8 cellular contexts compared by ENCODE assay signal in the genomic region with DNA sequence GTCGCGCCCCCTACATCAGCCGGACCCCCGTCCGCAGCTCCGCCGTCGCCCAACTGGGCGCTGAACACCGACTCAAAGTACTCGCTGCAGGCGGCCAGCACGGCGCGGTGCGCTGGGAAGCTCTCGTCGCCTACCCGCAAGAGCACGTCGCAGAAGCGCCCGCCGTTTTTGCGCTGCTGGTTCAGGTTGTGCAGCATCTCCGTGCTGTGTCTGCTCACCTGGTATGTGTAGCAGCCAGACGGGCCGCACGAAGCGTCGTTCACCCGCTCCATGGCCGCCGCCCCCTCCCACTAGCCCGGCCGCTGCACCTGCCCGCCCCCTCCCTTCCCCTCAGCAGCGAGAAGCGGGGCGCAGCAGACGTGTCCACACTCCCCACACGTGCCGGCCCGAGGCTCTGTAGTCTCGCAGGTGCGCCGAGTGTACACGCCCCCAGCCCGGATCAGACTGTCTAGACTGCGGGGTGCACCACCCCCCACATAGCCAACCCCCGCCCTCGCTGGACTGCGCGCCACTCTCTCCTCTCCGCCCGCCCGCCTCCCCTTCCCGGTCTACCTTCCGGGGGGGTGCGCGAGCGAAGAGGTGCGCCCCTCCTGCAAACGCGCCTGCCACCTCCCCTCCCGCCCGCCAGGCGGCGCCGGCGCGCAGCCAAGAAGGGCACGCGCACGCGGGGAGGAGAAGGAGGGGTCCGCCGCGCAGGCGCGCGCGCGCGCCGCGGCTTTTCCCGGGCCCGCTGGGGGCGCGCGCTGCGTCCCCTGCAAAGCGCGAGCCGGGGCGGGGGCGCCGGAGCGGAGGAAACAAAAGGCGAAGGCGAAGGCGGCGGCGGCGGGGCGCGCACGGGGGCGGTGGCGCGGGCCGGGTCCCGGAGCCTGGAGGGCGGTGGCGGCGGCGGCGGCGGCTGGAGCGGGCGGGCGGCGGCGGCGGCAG. TPM values are rescaled to one million over a fixed set of nuclear protein-coding genes. Genes with fewer than 3 reads are reported as not detected.
A peak's percentile ranks its signal among the peaks of the same experiment; 100 is the strongest.
DNase-seq lines count a peak whose midpoint lies in the region; ATAC-seq lines count a peak whose summit lies in the region.

No MANE protein-coding gene starts in this region.

- intact Hi-C loops in aorta (cut with DNase I): loop anchor here in 1 of 2 donors (2.0 kb wide), 1 partner anchor 53 kb away; the partner anchor contains the start of gene DRG1

- peak overlapping the region; percentile 87 for H3K4me3 Mint-ChIP-seq in T-helper 2 cell treated with Interferon-gamma antibody and Interleukin-4, amounts not matched to agents 5 μg/mL and 100 μg/mL, for 36 hours

- no peaks in the 10 kb centered on the region for H3K9me3 Mint-ChIP-seq in T-helper 2 cell treated with Interferon-gamma antibody and Interleukin-4, amounts not matched to agents 5 μg/mL and 100 μg/mL, for 36 hours

- no peaks in the 10 kb centered on the region for H3K27me3 ChIP-seq in aorta (ENCODE audit: control insufficient read depth in 1 of 2, insufficient read depth in 2 of 2, low read length in 1 of 2)

- H3K4me1 ChIP-seq in aorta (ENCODE audit: control insufficient read depth in 1 of 2, insufficient read depth in 2 of 2, low read length in 2 of 2): peaks cover 0 to 3% of the 10 kb centered on the region in 2 donors

- peak; percentile 99 for DNase-seq in GM03348 (ENCODE audit: low spot score)
- DNase-seq in NCI-H146 (lab: John Stamatoyannopoulos, UW): peak; percentile 78
- peak; percentile 91 for DNase-seq in T-helper 2 cell treated with Interferon-gamma antibody and Interleukin-4, amounts not matched to agents 5 μg/mL and 100 μg/mL, for 36 hours (ENCODE audit: low spot score)
- DNase-seq in anterior cingulate cortex (lab: John Stamatoyannopoulos, UW): peak in 55 of 58 donors; percentile 31 to 89 (median 77)
- DNase-seq in hepatic stellate cell (ENCODE audit: low spot score): peak; percentile 96
- peak; percentile 41 for DNase-seq in renal cortical epithelial cell (ENCODE audit: low read depth)
- peak; percentile 88 to 94 for DNase-seq in aorta

- no peaks in the 10 kb centered on the region for H3K36me3 ChIP-seq in aorta (ENCODE audit: control insufficient read depth in 1 of 2, insufficient read depth in 2 of 2, low read length in 1 of 2)

- peaks cover 41% of the 10 kb centered on the region for H3K4me1 Mint-ChIP-seq in T-helper 2 cell treated with Interferon-gamma antibody and Interleukin-4, amounts not matched to agents 5 μg/mL and 100 μg/mL, for 36 hours (ENCODE audit: low read depth)

- no peaks in the 10 kb centered on the region for H3K27me3 Mint-ChIP-seq in T-helper 2 cell treated with Interferon-gamma antibody and Interleukin-4, amounts not matched to agents 5 μg/mL and 100 μg/mL, for 36 hours (ENCODE audit: low read depth)

- H3K27ac Mint-ChIP-seq in T-helper 2 cell treated with Interferon-gamma antibody and Interleukin-4, amounts not matched to agents 5 μg/mL and 100 μg/mL, for 36 hours: peak overlapping the region; percentile 73

- peak; percentile 43 for ATAC-seq in HG02610 (IDR thresholded peaks at IDR 0.05; ENCODE audit: unreplicated experiment)
- ATAC-seq in aorta (ENCODE audit: low FRiP score): peak; percentile 84

- H3K27ac ChIP-seq in aorta (ENCODE audit: low read depth in 1 of 2, low read length in 2 of 2): peak overlapping the region in 1 of 2 donors; percentile 33

- 2 to 3% methylated on average over 56 to 126 of the region's 126 CpGs for WGBS in aorta, 2 donors

- no peaks in the 10 kb centered on the region for H3K9me3 ChIP-seq in aorta (ENCODE audit: control insufficient read depth, low read length)

- H3K4me3 ChIP-seq in aorta (ENCODE audit: low read length in 2 of 2): peak overlapping the region; percentile 66 to 94

- H3K36me3 Mint-ChIP-seq in T-helper 2 cell treated with Interferon-gamma antibody and Interleukin-4, amounts not matched to agents 5 μg/mL and 100 μg/mL, for 36 hours (ENCODE audit: low read depth): peaks cover 38% of the 10 kb centered on the region

RNA-seq across cellular contexts. Expression of gene PATZ1, which starts 0.6 kb away (rescaled TPM):
- total RNA-seq in renal cortical epithelial cell (17.7 and 19.2 TPM in 2 replicates), aorta (10 to 100 TPM; 14.1 to 17.6 TPM)
- 10 to 100 TPM in 1 of 2 donors, 1 to 10 TPM in 1; 3.3 to 11.5 TPM for polyA plus RNA-seq in aorta

RNA-seq across cellular contexts. Expression of gene PIK3IP1, which starts 53.3 kb away (rescaled TPM):
- total RNA-seq in renal cortical epithelial cell (28.5 and 30.9 TPM in 2 replicates), aorta (10 to 100 TPM; 14.1 to 41.6 TPM)
- polyA plus RNA-seq in aorta: 10 to 100 TPM; 16.8 to 44.9 TPM

RNA-seq across cellular contexts. Expression of gene DRG1, which starts 53.8 kb away (rescaled TPM):
- 60.2 and 66.2 TPM in 2 replicates for total RNA-seq in renal cortical epithelial cell
- 10 to 100 TPM; 34.4 to 37.2 TPM for total RNA-seq in aorta
- 10 to 100 TPM; 45.2 to 58.2 TPM for polyA plus RNA-seq in aorta

Comparison
In these comparisons a context has a peak if more than half of its experiments do, and no peak if none do; other contexts are left out.
1. DNase-seq: peak in every context shown above with its lines; median percentile 99 in GM03348; 96 in hepatic stellate cell; 91 in T-helper 2 cell treated with Interferon-gamma antibody and Interleukin-4, amounts not matched to agents 5 μg/mL and 100 μg/mL, for 36 hours; 91 in aorta; 78 in NCI-H146; 77 in anterior cingulate cortex; 41 in renal cortical epithelial cell.